In genomic region chr14:100504372-100505078, GRCh38 we compare ENCODE assay signal across 23 cellular contexts.
DNase-seq lines count a peak whose midpoint lies in the region; ATAC-seq and TF ChIP-seq lines count a peak whose summit lies in the region.
"Had no signal": no experiment of that assay in that cellular context is flagged by ENCODE, and none has a peak within 500 bp of the region (broad histone marks: within the 10 kb centered on the region; RNA-seq: fewer than 3 reads in every experiment).

No MANE protein-coding gene starts in this region.

- H3K36me3 ChIP-seq in RWPE2 (ENCODE audit: low read depth) = no peaks in the 10 kb centered on the region
- no peaks in the 10 kb centered on the region for H3K36me3 ChIP-seq in aorta (ENCODE audit: control insufficient read depth in 1 of 2, insufficient read depth in 2 of 2, low read length in 1 of 2)
- H3K36me3 ChIP-seq: uterus had no signal

- no peak overlapping the region for H3K27ac Mint-ChIP-seq in natural killer cell treated with Interleukin-12 subunit alpha and Interleukin-12 subunit beta and Interleukin-15 and Interleukin-18, amount 100 ng/mL, for 72 hours
- H3K27ac Mint-ChIP-seq: activated CD4-positive, alpha-beta T cell treated with anti-CD3 and anti-CD28 coated beads, Interleukin-2, amount 10 ng/mL, durations not matched to agents 7 days and 5 days; nephron had no signal

- H3K27ac ChIP-seq in RWPE2 (ENCODE audit: poor library complexity, severe bottlenecking) = no peak overlapping the region
- H3K27ac ChIP-seq in aorta (ENCODE audit: low read depth in 1 of 2, low read length in 2 of 2) = no peak overlapping the region
- H3K27ac ChIP-seq: skin epidermis, uterus had no signal

- peaks cover 5% of the 10 kb centered on the region for H3K36me3 Mint-ChIP-seq in natural killer cell treated with Interleukin-12 subunit alpha and Interleukin-12 subunit beta and Interleukin-15 and Interleukin-18, amount 100 ng/mL, for 72 hours

- peaks cover 0 to 2% of the 10 kb centered on the region in 2 donors for H3K4me1 Mint-ChIP-seq in natural killer cell treated with Interleukin-12 subunit alpha and Interleukin-12 subunit beta and Interleukin-15 and Interleukin-18, amount 100 ng/mL, for 72 hours (ENCODE audit: low read depth in 2 of 2)
- H3K4me1 Mint-ChIP-seq: nephron had no signal

- DNase-seq in EL (peak; percentile 64), HS-5 (ENCODE audit: low read depth) (peak; percentile 15), RWPE2 (ENCODE audit: low spot score) (no peak), fibroblast of pulmonary artery (ENCODE audit: low read depth) (peak; percentile 20), aorta (no peak), GM03348 (ENCODE audit: low spot score) (no peak), OCI-M1 (lab: John Stamatoyannopoulos, UW) (no peak)
- DNase-seq in natural killer cell treated with Interleukin-12 subunit alpha and Interleukin-12 subunit beta and Interleukin-15 and Interleukin-18, amount 100 ng/mL, for 72 hours (ENCODE audit: low spot score) = no peak
- DNase-seq: activated CD4-positive, alpha-beta T cell treated with anti-CD3 and anti-CD28 coated beads, Interleukin-2, amount 10 ng/mL, durations not matched to agents 7 days and 5 days; activated CD8-positive, alpha-beta memory T cell treated with anti-CD3 and anti-CD28 coated beads, Interleukin-2, amount 50 U/mL, for 48 hours; activated gamma-delta T cell; amygdala; COR-L47; GF-D8; hypothalamus; kidney glomerular epithelial cell; NCI-H187 treated with DMSO at 0.1 percent for 48 hours; NCI-H524 treated with DMSO at 0.1 percent for 48 hours; posterior cingulate gyrus; stimulated activated CD4-positive, alpha-beta T cell treated with anti-CD3 and anti-CD28 coated beads, Interleukin-4, amount 100 ng/mL, for 24 hours; uterus had no signal

- no peaks in the 10 kb centered on the region for H3K9me3 ChIP-seq in RWPE2 (ENCODE audit: severe bottlenecking)
- H3K9me3 ChIP-seq in aorta (ENCODE audit: control insufficient read depth, low read length) = peaks cover 2% of the 10 kb centered on the region
- H3K9me3 ChIP-seq: uterus had no signal

- H3K9me3 Mint-ChIP-seq in natural killer cell treated with Interleukin-12 subunit alpha and Interleukin-12 subunit beta and Interleukin-15 and Interleukin-18, amount 100 ng/mL, for 72 hours = peaks cover 3% of the 10 kb centered on the region

- TF ChIP-seq CTCF in RWPE2 (IDR thresholded peaks at IDR 0.05; ENCODE audit: poor library complexity, severe bottlenecking) (no peak), fibroblast of pulmonary artery (IDR thresholded peaks at IDR 0.05; ENCODE audit: low read length, missing control alignments) (no peak)

- WGBS in aorta, 2 donors = 91 to 92% methylated on average over 3 of the region's 3 CpGs

- H3K27me3 ChIP-seq in RWPE2 (ENCODE audit: insufficient read depth, poor library complexity, severe bottlenecking) = no peaks in the 10 kb centered on the region
- H3K27me3 ChIP-seq in aorta (ENCODE audit: control insufficient read depth in 1 of 2, insufficient read depth in 2 of 2, low read length in 1 of 2) = no peaks in the 10 kb centered on the region
- H3K27me3 ChIP-seq: uterus had no signal

- intact Hi-C loops in aorta (cut with DNase I) = no loop called here

- no peaks in the 10 kb centered on the region for H3K27me3 Mint-ChIP-seq in natural killer cell treated with Interleukin-12 subunit alpha and Interleukin-12 subunit beta and Interleukin-15 and Interleukin-18, amount 100 ng/mL, for 72 hours

- H3K4me3 Mint-ChIP-seq in natural killer cell treated with Interleukin-12 subunit alpha and Interleukin-12 subunit beta and Interleukin-15 and Interleukin-18, amount 100 ng/mL, for 72 hours = no peak overlapping the region
- H3K4me3 Mint-ChIP-seq: activated CD4-positive, alpha-beta T cell treated with anti-CD3 and anti-CD28 coated beads, Interleukin-2, amount 10 ng/mL, durations not matched to agents 7 days and 5 days; nephron had no signal

- H3K4me1 ChIP-seq in RWPE2 (ENCODE audit: insufficient read depth, poor library complexity, severe bottlenecking) (no peaks in the 10 kb centered on the region), aorta (ENCODE audit: control insufficient read depth in 1 of 2, insufficient read depth in 2 of 2, low read length in 2 of 2) (no peaks in the 10 kb centered on the region)
- H3K4me1 ChIP-seq: uterus had no signal

- ATAC-seq in RWPE2 (ENCODE audit: low read depth) (peak; percentile 55; the same call in 1 of the 3 replicates), aorta (ENCODE audit: low FRiP score) (no peak)
- ATAC-seq in natural killer cell treated with Interleukin-12 subunit alpha and Interleukin-12 subunit beta and Interleukin-15 and Interleukin-18, amount 100 ng/mL, for 72 hours = no peak

- H3K4me3 ChIP-seq in RWPE2 (ENCODE audit: severe bottlenecking) (no peak overlapping the region), fibroblast of pulmonary artery (replicated peaks; ENCODE audit: low read depth, low read length) (no peak overlapping the region), aorta (ENCODE audit: low read length in 2 of 2) (no peak overlapping the region)
- H3K4me3 ChIP-seq: skin epidermis, uterus had no signal

Comparison
In these comparisons a context has a peak if more than half of its experiments do, and no peak if none do; other contexts are left out.
1. DNase-seq: peak in EL (single experiment), HS-5 (single experiment) and fibroblast of pulmonary artery (single experiment); none in RWPE2 (single experiment), aorta (0 of 2), GM03348 (single experiment), natural killer cell treated with Interleukin-12 subunit alpha and Interleukin-12 subunit beta and Interleukin-15 and Interleukin-18, amount 100 ng/mL, for 72 hours (single experiment) and OCI-M1 (single experiment).